Comparison of ENCODE assay signal across 23 cellular contexts in genomic region chr9:131443648-131444047, GRCh38.
"Had no signal": no experiment of that assay in that cellular context is flagged by ENCODE, and none has a peak within 500 bp of the region (broad histone marks: within the 10 kb centered on the region; RNA-seq: fewer than 3 reads in every experiment).

No MANE protein-coding gene starts in this region.

- H3K4me1 ChIP-seq: body of pancreas had no signal

- H3K4me3 Mint-ChIP-seq: activated CD4-positive, alpha-beta T cell treated with anti-CD3 and anti-CD28 coated beads, Interleukin-2, amount 10 ng/mL, durations not matched to agents 7 days and 5 days; activated naive CD4-positive, alpha-beta T cell treated with anti-CD3 and anti-CD28 coated beads for 36 hours; activated naive CD8-positive, alpha-beta T cell treated with anti-CD3 and anti-CD28 coated beads, Interleukin-2, amount 50 U/mL, for 24 hours; activated T-cell treated with anti-CD3 and anti-CD28 coated beads, Interleukin-2, amount 50 U/mL, for 4 hours; dendritic cell treated with granulocyte-macrophage colony-stimulating factor and Interleukin-4, amounts not matched to agents 40 ng/mL and 50 ng/mL, for 4 days; naive B cell; T-helper 1 cell treated with Interleukin-12 subunit alpha and Interleukin-12 subunit beta and Interleukin-4 antibody, amounts not matched to agents 30 μg/mL and 1 μg/mL, for 36 hours had no signal

- H3K27ac ChIP-seq: body of pancreas, cardiac muscle cell, suprapubic skin, tibial nerve had no signal

- H3K27me3 Mint-ChIP-seq: activated CD4-positive, alpha-beta T cell treated with anti-CD3 and anti-CD28 coated beads, Interleukin-2, amount 10 ng/mL, durations not matched to agents 7 days and 5 days; activated naive CD8-positive, alpha-beta T cell treated with anti-CD3 and anti-CD28 coated beads, Interleukin-2, amount 50 U/mL, for 24 hours; dendritic cell treated with granulocyte-macrophage colony-stimulating factor and Interleukin-4, amounts not matched to agents 40 ng/mL and 50 ng/mL, for 4 days; naive B cell had no signal

- H3K27ac Mint-ChIP-seq: activated CD4-positive, alpha-beta T cell treated with anti-CD3 and anti-CD28 coated beads, Interleukin-2, amount 10 ng/mL, durations not matched to agents 7 days and 5 days; activated naive CD8-positive, alpha-beta T cell treated with anti-CD3 and anti-CD28 coated beads, Interleukin-2, amount 50 U/mL, for 24 hours; dendritic cell treated with granulocyte-macrophage colony-stimulating factor and Interleukin-4, amounts not matched to agents 40 ng/mL and 50 ng/mL, for 4 days; T-helper 1 cell treated with Interleukin-12 subunit alpha and Interleukin-12 subunit beta and Interleukin-4 antibody, amounts not matched to agents 30 μg/mL and 1 μg/mL, for 36 hours had no signal

- ATAC-seq: activated CD4-positive, CD25-positive, alpha-beta regulatory T cell treated with anti-CD3 and anti-CD28 coated beads, Interleukin-2, amount 50 U/mL, for 24 hours; activated naive CD8-positive, alpha-beta T cell treated with anti-CD3 and anti-CD28 coated beads, Interleukin-2, amount 50 U/mL, for 24 hours; activated T-cell treated with anti-CD3 and anti-CD28 coated beads, Interleukin-2, amount 50 U/mL, for 4 hours; body of pancreas; left colon had no signal

- DNase-seq: activated CD4-positive, alpha-beta T cell treated with anti-CD3 and anti-CD28 coated beads, Interleukin-2, amount 10 ng/mL, durations not matched to agents 7 days and 5 days; activated naive CD4-positive, alpha-beta T cell treated with anti-CD3 and anti-CD28 coated beads for 36 hours; activated naive CD8-positive, alpha-beta T cell treated with anti-CD3 and anti-CD28 coated beads, Interleukin-2, amount 50 U/mL, for 24 hours; activated T-cell treated with anti-CD3 and anti-CD28 coated beads, Interleukin-2, amount 50 U/mL, for 4 hours; anterior cingulate cortex; body of pancreas; effector CD4-positive, alpha-beta T cell; erythroblast; foreskin fibroblast; left colon; mesendoderm; naive B cell; posterior cingulate gyrus; stimulated activated CD4-positive, alpha-beta T cell treated with anti-CD3 and anti-CD28 coated beads, Interleukin-4, amount 100 ng/mL, for 24 hours; stomach; T1000 had no signal

- H3K9me3 ChIP-seq: body of pancreas, stomach, suprapubic skin, tibial nerve had no signal

- H3K27me3 ChIP-seq: body of pancreas, cardiac muscle cell, stomach, suprapubic skin, tibial nerve had no signal

- H3K4me3 ChIP-seq: body of pancreas, cardiac muscle cell, stomach, suprapubic skin, tibial nerve had no signal

- H3K9me3 Mint-ChIP-seq: activated CD4-positive, alpha-beta T cell treated with anti-CD3 and anti-CD28 coated beads, Interleukin-2, amount 10 ng/mL, durations not matched to agents 7 days and 5 days; activated naive CD4-positive, alpha-beta T cell treated with anti-CD3 and anti-CD28 coated beads for 36 hours; activated naive CD8-positive, alpha-beta T cell treated with anti-CD3 and anti-CD28 coated beads, Interleukin-2, amount 50 U/mL, for 24 hours; activated T-cell treated with anti-CD3 and anti-CD28 coated beads, Interleukin-2, amount 50 U/mL, for 4 hours; activated T-helper 2 cell treated with anti-CD3 and anti-CD28 coated beads, Interferon-gamma antibody, Interleukin-2, Interleukin-4, amounts not matched to agents 10 μg/mL and 5 μg/mL and 100 μg/mL, durations not matched to agents 14 hours and 24 hours and 36 hours; dendritic cell treated with granulocyte-macrophage colony-stimulating factor and Interleukin-4, amounts not matched to agents 40 ng/mL and 50 ng/mL, for 4 days; naive B cell; T-helper 1 cell treated with Interleukin-12 subunit alpha and Interleukin-12 subunit beta and Interleukin-4 antibody, amounts not matched to agents 30 μg/mL and 1 μg/mL, for 36 hours had no signal
